ENCODE assay signal across 1 cellular context in the genomic region with DNA sequence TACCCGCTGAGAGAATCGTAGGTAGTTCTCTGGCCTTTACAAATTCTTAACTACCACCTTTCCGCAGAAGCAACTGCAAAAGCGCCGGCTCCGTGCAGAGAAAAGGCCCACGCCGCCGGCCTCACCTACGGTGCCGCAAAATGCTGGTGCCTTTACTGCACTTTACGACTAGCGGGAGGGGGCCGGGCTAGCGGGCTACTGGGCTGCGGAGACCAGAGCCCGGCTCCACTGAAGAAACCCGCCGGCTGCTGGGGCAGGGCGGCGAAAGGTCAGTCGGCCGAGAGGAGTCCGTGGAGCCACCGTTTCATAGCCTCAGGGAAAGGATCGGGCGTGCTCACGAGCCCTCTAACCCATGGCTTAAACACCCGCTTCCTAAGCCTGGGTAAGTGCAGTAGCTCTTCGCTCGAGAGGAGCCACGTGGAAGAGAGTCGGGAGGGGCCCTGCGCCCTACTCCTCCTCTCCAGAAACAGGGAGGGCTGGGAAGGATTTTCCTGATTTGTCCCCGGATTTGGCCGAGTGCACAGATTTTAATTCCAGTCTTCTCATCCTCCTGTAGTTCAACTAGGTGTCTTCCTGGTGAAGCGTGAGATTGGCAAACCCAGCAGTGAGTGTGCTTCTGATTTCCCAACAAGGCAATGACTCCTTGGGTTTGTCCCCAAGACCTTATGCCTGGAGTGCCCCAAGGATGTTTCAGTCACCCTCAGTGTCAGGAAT.
A peak's percentile ranks its signal among the peaks of the same experiment; 100 is the strongest.
TF ChIP-seq lines count a peak whose summit lies in the region.

A gene with protein sequence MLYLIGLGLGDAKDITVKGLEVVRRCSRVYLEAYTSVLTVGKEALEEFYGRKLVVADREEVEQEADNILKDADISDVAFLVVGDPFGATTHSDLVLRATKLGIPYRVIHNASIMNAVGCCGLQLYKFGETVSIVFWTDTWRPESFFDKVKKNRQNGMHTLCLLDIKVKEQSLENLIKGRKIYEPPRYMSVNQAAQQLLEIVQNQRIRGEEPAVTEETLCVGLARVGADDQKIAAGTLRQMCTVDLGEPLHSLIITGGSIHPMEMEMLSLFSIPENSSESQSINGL (minus strand): TSS at position 105 of the 714 bp plus-strand sequence. CDS start 341 bp downstream, outside the sequence.

TF ChIP-seq in HepG2, 621 proteins besides CTCF, POLR2A, EP300 and RAD21 (continued from another document and continues in another):
- TF ChIP-seq, protein P1, sequence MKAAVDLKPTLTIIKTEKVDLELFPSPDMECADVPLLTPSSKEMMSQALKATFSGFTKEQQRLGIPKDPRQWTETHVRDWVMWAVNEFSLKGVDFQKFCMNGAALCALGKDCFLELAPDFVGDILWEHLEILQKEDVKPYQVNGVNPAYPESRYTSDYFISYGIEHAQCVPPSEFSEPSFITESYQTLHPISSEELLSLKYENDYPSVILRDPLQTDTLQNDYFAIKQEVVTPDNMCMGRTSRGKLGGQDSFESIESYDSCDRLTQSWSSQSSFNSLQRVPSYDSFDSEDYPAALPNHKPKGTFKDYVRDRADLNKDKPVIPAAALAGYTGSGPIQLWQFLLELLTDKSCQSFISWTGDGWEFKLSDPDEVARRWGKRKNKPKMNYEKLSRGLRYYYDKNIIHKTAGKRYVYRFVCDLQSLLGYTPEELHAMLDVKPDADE (CRISPR knock-in tag; IDR thresholded peaks at IDR 0.05), result 0 out of 2 replicates have a peak, but pooled peaks have one; percentile 39
- TF ChIP-seq KDM3A (CRISPR knock-in tag; IDR thresholded peaks at IDR 0.05; ENCODE audit: low read depth) (peak; percentile 65), MBD4 (IDR thresholded peaks at IDR 0.05; ENCODE audit: borderline replicate concordance, low read length) (no peak), SOX6 (IDR thresholded peaks at IDR 0.05) (no peak), SOX6 (CRISPR knock-in tag; IDR thresholded peaks at IDR 0.05) (peak; percentile 79), FOXP1 (IDR thresholded peaks at IDR 0.05) (no peak), FOXP1 (CRISPR knock-in tag; IDR thresholded peaks at IDR 0.05) (no peak; the same call in 1 of the 2 replicates), CCAR2 (optimal IDR thresholded peaks at IDR 0.05; ENCODE audit: low read depth, low read length) (no peak), ZNF605 (CRISPR knock-in tag; IDR thresholded peaks at IDR 0.05) (peak; percentile 68; the same call in 1 of the 2 replicates), ELF3 (CRISPR knock-in tag; IDR thresholded peaks at IDR 0.05) (peak; percentile 69; the same call in 1 of the 2 replicates), NR2F6 (IDR thresholded peaks at IDR 0.05) (no peak), NR2F6 (CRISPR knock-in tag; IDR thresholded peaks at IDR 0.05) (peak; percentile 42; the same call in 1 of the 2 replicates), NKX3-1 (CRISPR knock-in tag; IDR thresholded peaks at IDR 0.05) (peak; percentile 68; the same call in 1 of the 2 replicates), FOXJ3 (CRISPR knock-in tag; IDR thresholded peaks at IDR 0.05; ENCODE audit: borderline replicate concordance) (peak; percentile 44; the same call in 1 of the 2 replicates), ZNF335 (CRISPR knock-in tag; IDR thresholded peaks at IDR 0.05) (peak; percentile 77; the same call in 1 of the 2 replicates), HDAC6 (IDR thresholded peaks at IDR 0.05; ENCODE audit: low read depth, low read length) (no peak), CENPX (CRISPR knock-in tag; IDR thresholded peaks at IDR 0.05) (no peak), ZNF678 (CRISPR knock-in tag; IDR thresholded peaks at IDR 0.05) (no peak), PHF8 (CRISPR knock-in tag; IDR thresholded peaks at IDR 0.05) (peak; percentile 96), DNMT3B (CRISPR knock-in tag; conservative IDR thresholded peaks at IDR 0.05) (no peak), ZNF24 (IDR thresholded peaks at IDR 0.05) (no peak)
- TF ChIP-seq, protein P2, sequence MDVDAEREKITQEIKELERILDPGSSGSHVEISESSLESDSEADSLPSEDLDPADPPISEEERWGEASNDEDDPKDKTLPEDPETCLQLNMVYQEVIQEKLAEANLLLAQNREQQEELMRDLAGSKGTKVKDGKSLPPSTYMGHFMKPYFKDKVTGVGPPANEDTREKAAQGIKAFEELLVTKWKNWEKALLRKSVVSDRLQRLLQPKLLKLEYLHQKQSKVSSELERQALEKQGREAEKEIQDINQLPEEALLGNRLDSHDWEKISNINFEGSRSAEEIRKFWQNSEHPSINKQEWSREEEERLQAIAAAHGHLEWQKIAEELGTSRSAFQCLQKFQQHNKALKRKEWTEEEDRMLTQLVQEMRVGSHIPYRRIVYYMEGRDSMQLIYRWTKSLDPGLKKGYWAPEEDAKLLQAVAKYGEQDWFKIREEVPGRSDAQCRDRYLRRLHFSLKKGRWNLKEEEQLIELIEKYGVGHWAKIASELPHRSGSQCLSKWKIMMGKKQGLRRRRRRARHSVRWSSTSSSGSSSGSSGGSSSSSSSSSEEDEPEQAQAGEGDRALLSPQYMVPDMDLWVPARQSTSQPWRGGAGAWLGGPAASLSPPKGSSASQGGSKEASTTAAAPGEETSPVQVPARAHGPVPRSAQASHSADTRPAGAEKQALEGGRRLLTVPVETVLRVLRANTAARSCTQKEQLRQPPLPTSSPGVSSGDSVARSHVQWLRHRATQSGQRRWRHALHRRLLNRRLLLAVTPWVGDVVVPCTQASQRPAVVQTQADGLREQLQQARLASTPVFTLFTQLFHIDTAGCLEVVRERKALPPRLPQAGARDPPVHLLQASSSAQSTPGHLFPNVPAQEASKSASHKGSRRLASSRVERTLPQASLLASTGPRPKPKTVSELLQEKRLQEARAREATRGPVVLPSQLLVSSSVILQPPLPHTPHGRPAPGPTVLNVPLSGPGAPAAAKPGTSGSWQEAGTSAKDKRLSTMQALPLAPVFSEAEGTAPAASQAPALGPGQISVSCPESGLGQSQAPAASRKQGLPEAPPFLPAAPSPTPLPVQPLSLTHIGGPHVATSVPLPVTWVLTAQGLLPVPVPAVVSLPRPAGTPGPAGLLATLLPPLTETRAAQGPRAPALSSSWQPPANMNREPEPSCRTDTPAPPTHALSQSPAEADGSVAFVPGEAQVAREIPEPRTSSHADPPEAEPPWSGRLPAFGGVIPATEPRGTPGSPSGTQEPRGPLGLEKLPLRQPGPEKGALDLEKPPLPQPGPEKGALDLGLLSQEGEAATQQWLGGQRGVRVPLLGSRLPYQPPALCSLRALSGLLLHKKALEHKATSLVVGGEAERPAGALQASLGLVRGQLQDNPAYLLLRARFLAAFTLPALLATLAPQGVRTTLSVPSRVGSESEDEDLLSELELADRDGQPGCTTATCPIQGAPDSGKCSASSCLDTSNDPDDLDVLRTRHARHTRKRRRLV (CRISPR knock-in tag; IDR thresholded peaks at IDR 0.05), result no peak
- TF ChIP-seq, protein P3, sequence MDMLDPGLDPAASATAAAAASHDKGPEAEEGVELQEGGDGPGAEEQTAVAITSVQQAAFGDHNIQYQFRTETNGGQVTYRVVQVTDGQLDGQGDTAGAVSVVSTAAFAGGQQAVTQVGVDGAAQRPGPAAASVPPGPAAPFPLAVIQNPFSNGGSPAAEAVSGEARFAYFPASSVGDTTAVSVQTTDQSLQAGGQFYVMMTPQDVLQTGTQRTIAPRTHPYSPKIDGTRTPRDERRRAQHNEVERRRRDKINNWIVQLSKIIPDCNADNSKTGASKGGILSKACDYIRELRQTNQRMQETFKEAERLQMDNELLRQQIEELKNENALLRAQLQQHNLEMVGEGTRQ (IDR thresholded peaks at IDR 0.05; ENCODE audit: low read depth, low read length), result no peak
- TF ChIP-seq, protein P3 (CRISPR knock-in tag; IDR thresholded peaks at IDR 0.05; ENCODE audit: borderline replicate concordance), result no peak
- TF ChIP-seq, protein P4, sequence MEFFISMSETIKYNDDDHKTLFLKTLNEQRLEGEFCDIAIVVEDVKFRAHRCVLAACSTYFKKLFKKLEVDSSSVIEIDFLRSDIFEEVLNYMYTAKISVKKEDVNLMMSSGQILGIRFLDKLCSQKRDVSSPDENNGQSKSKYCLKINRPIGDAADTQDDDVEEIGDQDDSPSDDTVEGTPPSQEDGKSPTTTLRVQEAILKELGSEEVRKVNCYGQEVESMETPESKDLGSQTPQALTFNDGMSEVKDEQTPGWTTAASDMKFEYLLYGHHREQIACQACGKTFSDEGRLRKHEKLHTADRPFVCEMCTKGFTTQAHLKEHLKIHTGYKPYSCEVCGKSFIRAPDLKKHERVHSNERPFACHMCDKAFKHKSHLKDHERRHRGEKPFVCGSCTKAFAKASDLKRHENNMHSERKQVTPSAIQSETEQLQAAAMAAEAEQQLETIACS (CRISPR knock-in tag; IDR thresholded peaks at IDR 0.05), result no peak
- TF ChIP-seq, protein P5, sequence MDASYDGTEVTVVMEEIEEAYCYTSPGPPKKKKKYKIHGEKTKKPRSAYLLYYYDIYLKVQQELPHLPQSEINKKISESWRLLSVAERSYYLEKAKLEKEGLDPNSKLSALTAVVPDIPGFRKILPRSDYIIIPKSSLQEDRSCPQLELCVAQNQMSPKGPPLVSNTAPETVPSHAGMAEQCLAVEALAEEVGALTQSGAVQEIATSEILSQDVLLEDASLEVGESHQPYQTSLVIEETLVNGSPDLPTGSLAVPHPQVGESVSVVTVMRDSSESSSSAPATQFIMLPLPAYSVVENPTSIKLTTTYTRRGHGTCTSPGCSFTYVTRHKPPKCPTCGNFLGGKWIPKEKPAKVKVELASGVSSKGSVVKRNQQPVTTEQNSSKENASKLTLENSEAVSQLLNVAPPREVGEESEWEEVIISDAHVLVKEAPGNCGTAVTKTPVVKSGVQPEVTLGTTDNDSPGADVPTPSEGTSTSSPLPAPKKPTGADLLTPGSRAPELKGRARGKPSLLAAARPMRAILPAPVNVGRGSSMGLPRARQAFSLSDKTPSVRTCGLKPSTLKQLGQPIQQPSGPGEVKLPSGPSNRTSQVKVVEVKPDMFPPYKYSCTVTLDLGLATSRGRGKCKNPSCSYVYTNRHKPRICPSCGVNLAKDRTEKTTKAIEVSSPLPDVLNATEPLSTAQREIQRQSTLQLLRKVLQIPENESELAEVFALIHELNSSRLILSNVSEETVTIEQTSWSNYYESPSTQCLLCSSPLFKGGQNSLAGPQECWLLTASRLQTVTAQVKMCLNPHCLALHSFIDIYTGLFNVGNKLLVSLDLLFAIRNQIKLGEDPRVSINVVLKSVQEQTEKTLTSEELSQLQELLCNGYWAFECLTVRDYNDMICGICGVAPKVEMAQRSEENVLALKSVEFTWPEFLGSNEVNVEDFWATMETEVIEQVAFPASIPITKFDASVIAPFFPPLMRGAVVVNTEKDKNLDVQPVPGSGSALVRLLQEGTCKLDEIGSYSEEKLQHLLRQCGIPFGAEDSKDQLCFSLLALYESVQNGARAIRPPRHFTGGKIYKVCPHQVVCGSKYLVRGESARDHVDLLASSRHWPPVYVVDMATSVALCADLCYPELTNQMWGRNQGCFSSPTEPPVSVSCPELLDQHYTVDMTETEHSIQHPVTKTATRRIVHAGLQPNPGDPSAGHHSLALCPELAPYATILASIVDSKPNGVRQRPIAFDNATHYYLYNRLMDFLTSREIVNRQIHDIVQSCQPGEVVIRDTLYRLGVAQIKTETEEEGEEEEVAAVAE (CRISPR knock-in tag; IDR thresholded peaks at IDR 0.05; ENCODE audit: borderline replicate concordance), result no peak
- TF ChIP-seq, protein P6, sequence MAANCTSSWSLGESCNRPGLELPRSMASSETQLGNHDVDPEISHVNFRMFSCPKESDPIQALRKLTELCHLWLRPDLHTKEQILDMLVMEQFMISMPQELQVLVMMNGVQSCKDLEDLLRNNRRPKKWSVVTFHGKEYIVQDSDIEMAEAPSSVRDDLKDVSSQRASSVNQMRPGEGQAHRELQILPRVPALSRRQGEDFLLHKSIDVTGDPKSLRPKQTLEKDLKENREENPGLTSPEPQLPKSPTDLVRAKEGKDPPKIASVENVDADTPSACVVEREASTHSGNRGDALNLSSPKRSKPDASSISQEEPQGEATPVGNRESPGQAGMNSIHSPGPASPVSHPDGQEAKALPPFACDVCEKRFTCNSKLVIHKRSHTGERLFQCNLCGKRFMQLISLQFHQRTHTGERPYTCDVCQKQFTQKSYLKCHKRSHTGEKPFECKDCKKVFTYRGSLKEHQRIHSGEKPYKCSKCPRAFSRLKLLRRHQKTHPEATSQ (CRISPR knock-in tag; IDR thresholded peaks at IDR 0.05; ENCODE audit: borderline replicate concordance), result no peak; the same call in 1 of the 2 replicates
- TF ChIP-seq, protein P7, sequence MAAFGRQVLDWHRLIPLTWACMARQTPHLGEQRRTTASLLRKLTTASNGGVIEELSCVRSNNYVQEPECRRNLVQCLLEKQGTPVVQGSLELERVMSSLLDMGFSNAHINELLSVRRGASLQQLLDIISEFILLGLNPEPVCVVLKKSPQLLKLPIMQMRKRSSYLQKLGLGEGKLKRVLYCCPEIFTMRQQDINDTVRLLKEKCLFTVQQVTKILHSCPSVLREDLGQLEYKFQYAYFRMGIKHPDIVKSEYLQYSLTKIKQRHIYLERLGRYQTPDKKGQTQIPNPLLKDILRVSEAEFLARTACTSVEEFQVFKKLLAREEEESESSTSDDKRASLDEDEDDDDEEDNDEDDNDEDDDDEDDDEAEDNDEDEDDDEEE (CRISPR knock-in tag; IDR thresholded peaks at IDR 0.05), result no peak
- TF ChIP-seq, protein P8, sequence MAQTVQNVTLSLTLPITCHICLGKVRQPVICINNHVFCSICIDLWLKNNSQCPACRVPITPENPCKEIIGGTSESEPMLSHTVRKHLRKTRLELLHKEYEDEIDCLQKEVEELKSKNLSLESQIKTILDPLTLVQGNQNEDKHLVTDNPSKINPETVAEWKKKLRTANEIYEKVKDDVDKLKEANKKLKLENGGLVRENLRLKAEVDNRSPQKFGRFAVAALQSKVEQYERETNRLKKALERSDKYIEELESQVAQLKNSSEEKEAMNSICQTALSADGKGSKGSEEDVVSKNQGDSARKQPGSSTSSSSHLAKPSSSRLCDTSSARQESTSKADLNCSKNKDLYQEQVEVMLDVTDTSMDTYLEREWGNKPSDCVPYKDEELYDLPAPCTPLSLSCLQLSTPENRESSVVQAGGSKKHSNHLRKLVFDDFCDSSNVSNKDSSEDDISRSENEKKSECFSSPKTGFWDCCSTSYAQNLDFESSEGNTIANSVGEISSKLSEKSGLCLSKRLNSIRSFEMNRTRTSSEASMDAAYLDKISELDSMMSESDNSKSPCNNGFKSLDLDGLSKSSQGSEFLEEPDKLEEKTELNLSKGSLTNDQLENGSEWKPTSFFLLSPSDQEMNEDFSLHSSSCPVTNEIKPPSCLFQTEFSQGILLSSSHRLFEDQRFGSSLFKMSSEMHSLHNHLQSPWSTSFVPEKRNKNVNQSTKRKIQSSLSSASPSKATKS (CRISPR knock-in tag; IDR thresholded peaks at IDR 0.05), result no peak
- TF ChIP-seq, protein P9, sequence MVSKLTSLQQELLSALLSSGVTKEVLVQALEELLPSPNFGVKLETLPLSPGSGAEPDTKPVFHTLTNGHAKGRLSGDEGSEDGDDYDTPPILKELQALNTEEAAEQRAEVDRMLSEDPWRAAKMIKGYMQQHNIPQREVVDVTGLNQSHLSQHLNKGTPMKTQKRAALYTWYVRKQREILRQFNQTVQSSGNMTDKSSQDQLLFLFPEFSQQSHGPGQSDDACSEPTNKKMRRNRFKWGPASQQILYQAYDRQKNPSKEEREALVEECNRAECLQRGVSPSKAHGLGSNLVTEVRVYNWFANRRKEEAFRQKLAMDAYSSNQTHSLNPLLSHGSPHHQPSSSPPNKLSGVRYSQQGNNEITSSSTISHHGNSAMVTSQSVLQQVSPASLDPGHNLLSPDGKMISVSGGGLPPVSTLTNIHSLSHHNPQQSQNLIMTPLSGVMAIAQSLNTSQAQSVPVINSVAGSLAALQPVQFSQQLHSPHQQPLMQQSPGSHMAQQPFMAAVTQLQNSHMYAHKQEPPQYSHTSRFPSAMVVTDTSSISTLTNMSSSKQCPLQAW (CRISPR knock-in tag; IDR thresholded peaks at IDR 0.05), result peak; percentile 61
